22 cellular contexts compared by ENCODE assay signal in genomic region chr3:47130557-47130956, GRCh38.
"Had no signal": no experiment of that assay in that cellular context is flagged by ENCODE, and none has a peak within 500 bp of the region (broad histone marks: within the 10 kb centered on the region; RNA-seq: fewer than 3 reads in every experiment).

No MANE protein-coding gene starts in this region.

- DNase-seq: activated B cell treated with CpG ODN at 0.5 μM for 24 hours; activated CD4-positive, alpha-beta memory T cell treated with anti-CD3 and anti-CD28 coated beads for 36 hours; activated CD4-positive, alpha-beta T cell treated with anti-CD3 and anti-CD28 coated beads for 4 hours; activated effector memory CD4-positive, alpha-beta T cell treated with anti-CD3 and anti-CD28 coated beads, Interleukin-2, amount 50 U/mL, for 16 hours; activated T-cell treated with anti-CD3 and anti-CD28 coated beads, Interleukin-2, amount 50 U/mL, for 1 hour; central memory CD4-positive, alpha-beta T cell; heart left ventricle; mesendoderm; nucleus accumbens; posterior cingulate gyrus; retina; stimulated activated CD4-positive, alpha-beta T cell treated with anti-CD3 and anti-CD28 coated beads, Interleukin-12 subunit alpha, Interleukin-12 subunit beta, amount 100 ng/mL, for 4 hours; stimulated activated CD4-positive, alpha-beta T cell treated with anti-CD3 and anti-CD28 coated beads, Interleukin-1b, Interleukin-23, amount 100 ng/mL, for 48 hours; stimulated activated CD8-positive, alpha-beta memory T cell treated with anti-CD3 and anti-CD28 coated beads, Interleukin-4, amount 100 ng/mL, for 48 hours; stimulated activated naive CD4-positive, alpha-beta T cell treated with Interleukin-2 at 50 U/mL for 16 hours; T-cell had no signal

- H3K27me3 Mint-ChIP-seq: activated B cell treated with CpG ODN at 0.5 μM for 24 hours; activated CD4-positive, alpha-beta memory T cell treated with anti-CD3 and anti-CD28 coated beads for 36 hours; activated naive CD4-positive, alpha-beta T cell treated with anti-CD3 and anti-CD28 coated beads, Interleukin-2, amount 50 U/mL, for 24 hours; T-cell; type B pancreatic cell had no signal

- H3K4me3 Mint-ChIP-seq: activated B cell treated with CpG ODN at 0.5 μM for 24 hours; activated CD4-positive, alpha-beta memory T cell treated with anti-CD3 and anti-CD28 coated beads for 36 hours; activated naive CD4-positive, alpha-beta T cell treated with anti-CD3 and anti-CD28 coated beads, Interleukin-2, amount 50 U/mL, for 24 hours; nephron; type B pancreatic cell had no signal

- H3K9me3 ChIP-seq: gastroesophageal sphincter, heart left ventricle had no signal

- H3K27ac Mint-ChIP-seq: activated B cell treated with CpG ODN at 0.5 μM for 24 hours; activated CD4-positive, alpha-beta memory T cell treated with anti-CD3 and anti-CD28 coated beads for 36 hours; type B pancreatic cell had no signal

- ATAC-seq: gastroesophageal sphincter, heart left ventricle, SK-N-SH treated with all-trans-retinoic acid at 6 μM for 48 hours, T-cell had no signal

- H3K4me3 ChIP-seq: coronary artery, gastroesophageal sphincter, heart left ventricle had no signal

- H3K9me3 Mint-ChIP-seq: activated B cell treated with CpG ODN at 0.5 μM for 24 hours; activated CD4-positive, alpha-beta memory T cell treated with anti-CD3 and anti-CD28 coated beads for 36 hours; activated naive CD4-positive, alpha-beta T cell treated with anti-CD3 and anti-CD28 coated beads, Interleukin-2, amount 50 U/mL, for 24 hours; nephron; T-cell; type B pancreatic cell had no signal

- H3K27me3 ChIP-seq: gastroesophageal sphincter, heart left ventricle had no signal

- H3K27ac ChIP-seq: coronary artery, gastroesophageal sphincter, heart left ventricle had no signal
